Comparison of ENCODE assay signal across 10 cellular contexts in the genomic region with DNA sequence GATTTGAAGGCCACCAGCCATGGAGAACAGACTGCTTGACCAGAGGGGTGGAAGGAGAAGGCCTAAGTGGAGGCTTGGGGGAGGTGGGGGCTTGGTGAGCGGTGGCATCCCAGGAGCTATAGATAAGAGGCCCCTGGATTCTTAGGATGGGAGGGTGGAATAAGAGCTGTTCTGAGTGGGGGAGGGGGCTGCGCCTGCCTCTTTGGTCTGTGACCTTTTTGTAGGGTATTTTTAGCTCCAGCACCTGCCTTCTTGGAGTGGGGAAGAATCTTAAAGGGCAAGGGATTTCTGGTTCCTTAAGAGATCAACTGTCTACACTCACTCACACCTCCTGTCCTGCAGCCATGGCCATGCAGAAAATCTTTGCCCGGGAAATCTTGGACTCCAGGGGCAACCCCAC. TPM values are rescaled to one million over a fixed set of nuclear protein-coding genes. Genes with fewer than 3 reads are reported as not detected.
DNase-seq lines count a peak whose midpoint lies in the region; ATAC-seq and TF ChIP-seq lines count a peak whose summit lies in the region.
"Had no signal": no experiment of that assay in that cellular context is flagged by ENCODE, and none has a peak within 500 bp of the region (broad histone marks: within the 10 kb centered on the region; RNA-seq: fewer than 3 reads in every experiment).

No MANE protein-coding gene starts in this region.

- H3K27me3 ChIP-seq in aorta (ENCODE audit: control insufficient read depth in 1 of 2, insufficient read depth in 2 of 2, low read length in 1 of 2) (peaks cover 0 to 2% of the 10 kb centered on the region in 2 donors), uterus (no peaks in the 10 kb centered on the region)

- H3K4me3 ChIP-seq in aorta (ENCODE audit: low read length in 2 of 2) (no peak overlapping the region), uterus (no peak overlapping the region)

- no peak for ATAC-seq in aorta (ENCODE audit: low FRiP score)

- no peak for TF ChIP-seq POLR2A in uterus (IDR thresholded peaks at IDR 0.05)

- DNase-seq in Calu3 (no peak), nephron progenitor cell (no peak), NCI-H1930 (lab: John Stamatoyannopoulos, UW) (no peak), aorta (no peak), uterus (no peak)
- DNase-seq: activated gamma-delta T cell treated with Interleukin-2 at 50 U/mL for 16 hours; mammary epithelial cell; stimulated activated CD4-positive, alpha-beta T cell treated with anti-CD3 and anti-CD28 coated beads, Interleukin-4, amount 100 ng/mL, for 4 hours had no signal

- H3K4me1 Mint-ChIP-seq in Calu3 (ENCODE audit: low read depth, unreplicated experiment) (peaks cover 13% of the 10 kb centered on the region), brain (peaks cover 38% of the 10 kb centered on the region), nephron progenitor cell (peaks cover 55% of the 10 kb centered on the region)

- intact Hi-C loops in Calu3 (cut with micrococcal nuclease; ENCODE audit: unreplicated experiment), result no loop called here
- intact Hi-C loops in aorta (cut with DNase I), result no loop called here
- intact Hi-C loops in uterus (cut with DNase I; ENCODE audit: low total_unique reads), result no loop called here

- BruUV-seq in Calu3 (replicated peaks; lab: Mats Ljungman, UMichigan), result no TSS peak

- CTCF ChIA-PET in Calu3 (lab: Charles Lee), result interaction anchor here (0.6 kb wide), 1 partner anchor 135 kb away, joined by 3 read pairs; no protein-coding TSS in a partner anchor

- H3K27ac Mint-ChIP-seq in Calu3 (ENCODE audit: unreplicated experiment) (peak overlapping the region; percentile 63), brain (peak overlapping the region; percentile 67 to 94 (median 82)), nephron progenitor cell (peak overlapping the region; percentile 94)

- H3K9me3 ChIP-seq in KOPT-K1 (ENCODE audit: insufficient read depth, low read length, poor library complexity, severe bottlenecking), result no peaks in the 10 kb centered on the region
- H3K9me3 ChIP-seq in aorta (ENCODE audit: control insufficient read depth, low read length), result no peaks in the 10 kb centered on the region
- no peaks in the 10 kb centered on the region for H3K9me3 ChIP-seq in uterus

- peaks cover 12% of the 10 kb centered on the region for H3K36me3 ChIP-seq in KOPT-K1 (ENCODE audit: insufficient read depth, low read length)
- H3K36me3 ChIP-seq in aorta (ENCODE audit: control insufficient read depth in 1 of 2, insufficient read depth in 2 of 2, low read length in 1 of 2), result no peaks in the 10 kb centered on the region
- no peaks in the 10 kb centered on the region for H3K36me3 ChIP-seq in uterus

- peaks cover 2% of the 10 kb centered on the region for H3K9me3 Mint-ChIP-seq in Calu3 (ENCODE audit: low read depth, unreplicated experiment)
- H3K9me3 Mint-ChIP-seq in brain, result no peaks in the 10 kb centered on the region
- no peaks in the 10 kb centered on the region for H3K9me3 Mint-ChIP-seq in nephron progenitor cell

- TF ChIP-seq CTCF in Calu3 (IDR thresholded peaks at IDR 0.05; ENCODE audit: unreplicated experiment) (no peak), brain (conservative IDR thresholded peaks at IDR 0.05) (no peak), nephron progenitor cell (IDR thresholded peaks at IDR 0.05) (no peak), uterus (IDR thresholded peaks at IDR 0.05) (no peak)

- H3K27ac ChIP-seq in KOPT-K1 (ENCODE audit: low read depth, low read length, poor library complexity, severe bottlenecking) (peak overlapping the region; percentile 99), aorta (ENCODE audit: low read depth in 1 of 2, low read length in 2 of 2) (no peak overlapping the region), uterus (no peak overlapping the region)

- H3K27me3 Mint-ChIP-seq in Calu3 (ENCODE audit: unreplicated experiment) (no peaks in the 10 kb centered on the region), brain (peaks cover 7% of the 10 kb centered on the region), nephron progenitor cell (ENCODE audit: low read depth, poor library complexity) (peaks cover 5% of the 10 kb centered on the region)

- H3K4me1 ChIP-seq in aorta (ENCODE audit: control insufficient read depth in 1 of 2, insufficient read depth in 2 of 2, low read length in 2 of 2) (no peaks in the 10 kb centered on the region), uterus (peaks cover 0 to 2% of the 10 kb centered on the region in 2 donors)

- 86 to 92% methylated on average over 3 of the region's 3 CpGs for WGBS in aorta, 2 donors

- H3K4me3 Mint-ChIP-seq in Calu3 (ENCODE audit: low read depth, unreplicated experiment), result no peak overlapping the region
- H3K4me3 Mint-ChIP-seq in brain, result peak overlapping the region in 4 of 5 experiments; percentile 76 to 82 (median 78)
- peak overlapping the region; percentile 85 for H3K4me3 Mint-ChIP-seq in nephron progenitor cell

- H3K36me3 Mint-ChIP-seq in Calu3 (ENCODE audit: insufficient read depth, unreplicated experiment) (peaks cover 38% of the 10 kb centered on the region), brain (peaks cover 6% of the 10 kb centered on the region), nephron progenitor cell (ENCODE audit: low read depth) (peaks cover 32% of the 10 kb centered on the region)

RNA-seq across cellular contexts. Expression of a gene that starts 0.6 kb away (rescaled TPM):
- 12.3 and 12.9 TPM in 2 replicates for total RNA-seq in Calu3 (2022)
- 5.5 TPM for polyA plus RNA-seq in brain (ENCODE audit: insufficient read depth, low read depth, low replicate concordance)
- 1 to 10 TPM; 5.2 to 7.4 TPM for total RNA-seq in aorta
- 10 to 100 TPM in 1 of 2 donors, 1 to 10 TPM in 1; 9.5 to 46.2 TPM for polyA plus RNA-seq in aorta
- total RNA-seq in uterus, result 1 to 10 TPM in 3 of 4 donors, not detected in 1; 2.8 to 3.7 (median 3.6) TPM

RNA-seq across cellular contexts. Expression of a gene that starts 3.2 kb away (rescaled TPM):
- total RNA-seq in Calu3 (2022) (580 and 605 TPM in 2 replicates), aorta (100 to 1,000 TPM; 440 to 554 TPM), uterus (100 to 1,000 TPM; 170 to 396 (median 304) TPM)
- polyA plus RNA-seq in brain (ENCODE audit: insufficient read depth, low read depth, low replicate concordance) (473 TPM), aorta (100 to 1,000 TPM; 543 to 728 TPM)

RNA-seq across cellular contexts. Expression of a gene that starts 11.4 kb away (rescaled TPM):
- total RNA-seq in Calu3 (2022) (65.2 and 77.0 TPM in 2 replicates), aorta (10 to 100 TPM; 45.6 to 51.8 TPM), uterus (100 to 1,000 TPM in 1 of 4 donors, 10 to 100 TPM in 3; 14.8 to 100 (median 53.1) TPM)
- polyA plus RNA-seq in brain (ENCODE audit: insufficient read depth, low read depth, low replicate concordance) (268 TPM), aorta (10 to 100 TPM; 39.3 to 89.3 TPM)

RNA-seq across cellular contexts. Expression of a gene that starts 11.6 kb away (rescaled TPM):
- total RNA-seq in Calu3 (2022), result 37.7 and 38.4 TPM in 2 replicates
- 120 TPM for polyA plus RNA-seq in brain (ENCODE audit: insufficient read depth, low read depth, low replicate concordance)
- total RNA-seq in aorta, result 10 to 100 TPM; 28.3 to 29.5 TPM
- polyA plus RNA-seq in aorta, result 10 to 100 TPM; 31.8 to 41.6 TPM
- total RNA-seq in uterus, result 10 to 100 TPM in 3 of 4 donors, 1 to 10 TPM in 1; 9.5 to 58.2 (median 42.9) TPM

RNA-seq across cellular contexts. Expression of a gene that starts 16.1 kb away (rescaled TPM):
- total RNA-seq in Calu3 (2022), result 34.3 and 34.9 TPM in 2 replicates
- 66.5 TPM for polyA plus RNA-seq in brain (ENCODE audit: insufficient read depth, low read depth, low replicate concordance)
- total RNA-seq in aorta, result 10 to 100 TPM; 38.8 to 48.3 TPM
- polyA plus RNA-seq in aorta, result 100 to 1,000 TPM in 1 of 2 donors, 10 to 100 TPM in 1; 43.5 to 109 TPM
- total RNA-seq in uterus, result 10 to 100 TPM; 18.4 to 58.3 (median 34.0) TPM
